In genomic region chr2:207662203-207662602, GRCh38 we compare ENCODE assay signal across 10 cellular contexts. TPM values are rescaled to one million over a fixed set of nuclear protein-coding genes. Genes with fewer than 3 reads are reported as not detected.
DNase-seq lines count a peak whose midpoint lies in the region; ATAC-seq and TF ChIP-seq lines count a peak whose summit lies in the region.
"Had no signal": no experiment of that assay in that cellular context is flagged by ENCODE, and none has a peak within 500 bp of the region (broad histone marks: within the 10 kb centered on the region; RNA-seq: fewer than 3 reads in every experiment).

No MANE protein-coding gene starts in this region.

- TF ChIP-seq POLR2A in breast epithelium (IDR thresholded peaks at IDR 0.05) = no peak

- no peaks in the 10 kb centered on the region for H3K36me3 ChIP-seq in breast epithelium
- H3K36me3 ChIP-seq in HAP-1 (replicated peaks) = no peaks in the 10 kb centered on the region
- no peaks in the 10 kb centered on the region for H3K36me3 ChIP-seq in BE2C

- intact Hi-C loops in breast epithelium (cut with DNase I; ENCODE audit: low total_unique reads) = no loop called here

- no peaks in the 10 kb centered on the region for H3K27me3 ChIP-seq in breast epithelium
- no peaks in the 10 kb centered on the region for H3K27me3 ChIP-seq in HAP-1 (ENCODE audit: low read depth)
- no peaks in the 10 kb centered on the region for H3K27me3 ChIP-seq in BE2C

- TF ChIP-seq CTCF in GM12865 (IDR thresholded peaks at IDR 0.05; ENCODE audit: insufficient read depth, low read depth, low read length, missing control alignments) (no peak), breast epithelium (IDR thresholded peaks at IDR 0.05) (no peak), BE2C (IDR thresholded peaks at IDR 0.05; ENCODE audit: low read depth, low read length) (no peak)

- no peaks in the 10 kb centered on the region for H3K4me1 ChIP-seq in breast epithelium
- peaks cover 6% of the 10 kb centered on the region for H3K4me1 ChIP-seq in HAP-1
- H3K4me1 ChIP-seq in BE2C = no peaks in the 10 kb centered on the region

- in situ Hi-C loops in HAP-1 (cut with MboI; ENCODE audit: low sequenced_read_pairs) = no loop called here

- peak; percentile 83 for DNase-seq in GM12865 (ENCODE audit: low read depth)
- peak; percentile 22 for DNase-seq in RPMI8226
- DNase-seq in breast epithelium (ENCODE audit: low spot score in 2 of 2) = no peak
- no peak for DNase-seq in HAP-1 (ENCODE audit: low spot score in 2 of 2)
- no peak for DNase-seq in BE2C
- no peak for DNase-seq in NCI-H2081 treated with DMSO at 0.1 percent for 48 hours (lab: John Stamatoyannopoulos, UW)
- DNase-seq: effector CD4-positive, alpha-beta T cell; NCI-H2171 had no signal

- no peaks in the 10 kb centered on the region for H3K9me3 ChIP-seq in breast epithelium
- no peaks in the 10 kb centered on the region for H3K9me3 ChIP-seq in HAP-1
- H3K9me3 ChIP-seq in BE2C = no peaks in the 10 kb centered on the region

- H3K27ac ChIP-seq in breast epithelium = no peak overlapping the region

- peak; percentile 84 for ATAC-seq in GM19328 (IDR thresholded peaks at IDR 0.05; ENCODE audit: unreplicated experiment)
- ATAC-seq in HG03045 (IDR thresholded peaks at IDR 0.05; ENCODE audit: unreplicated experiment) = peak; percentile 95

- peak overlapping the region; percentile 37 for H3K4me3 ChIP-seq in GM12865 (ENCODE audit: low read depth, low read length)
- no peak overlapping the region for H3K4me3 ChIP-seq in breast epithelium
- H3K4me3 ChIP-seq in HAP-1 = no peak overlapping the region
- H3K4me3 ChIP-seq in BE2C (ENCODE audit: low read depth, low read length) = no peak overlapping the region

RNA-seq across cellular contexts. Expression of gene METTL21A, which starts 37.0 kb away (rescaled TPM):
- 10 to 100 TPM; 12.4 to 17.0 (median 13.3) TPM for total RNA-seq in breast epithelium
- polyA plus RNA-seq in BE2C (2012; ENCODE audit: insufficient read depth, insufficient read length, low read depth) = 30.0 TPM

RNA-seq across cellular contexts. Expression of gene CCNYL1, which starts 49.2 kb away (rescaled TPM):
- 10 to 100 TPM in 2 of 3 donors, 1 to 10 TPM in 1; 10.0 to 17.4 (median 11.8) TPM for total RNA-seq in breast epithelium
- 6.1 TPM for polyA plus RNA-seq in BE2C (2012; ENCODE audit: insufficient read depth, insufficient read length, low read depth)

Comparison
In these comparisons a context has a peak if more than half of its experiments do, and no peak if none do; other contexts are left out.
1. DNase-seq: peak in GM12865 (single experiment) and RPMI8226 (single experiment); none in breast epithelium (0 of 2), HAP-1 (0 of 2), BE2C (single experiment) and NCI-H2081 treated with DMSO at 0.1 percent for 48 hours (single experiment).